ENCODE assay signal across 9 cellular contexts in genomic region chr14:69613312-69614073, GRCh38. TPM values are rescaled to one million over a fixed set of nuclear protein-coding genes. Genes with fewer than 3 reads are reported as not detected.
A peak's percentile ranks its signal among the peaks of the same experiment; 100 is the strongest.
DNase-seq lines count a peak whose midpoint lies in the region; ATAC-seq and TF ChIP-seq lines count a peak whose summit lies in the region.
"Had no signal": no experiment of that assay in that cellular context is flagged by ENCODE, and none has a peak within 500 bp of the region (broad histone marks: within the 10 kb centered on the region; RNA-seq: fewer than 3 reads in every experiment).

No MANE protein-coding gene starts in this region.

- H2BK15ac ChIP-seq in neuronal stem cell (ENCODE audit: low read length), result no peak overlapping the region

- no peak overlapping the region for H4K91ac ChIP-seq in neuronal stem cell (ENCODE audit: low read depth, low read length, poor library complexity)

- CTCF ChIA-PET in RWPE1 (lab: Yijun Ruan, JAX), result no interaction called here

- in situ Hi-C loops in gastrocnemius medialis (cut with MboI; ENCODE audit: low sequenced_read_pairs in 4 of 4), result no loop called here

- peaks cover 67 to 76% (median 69%) of the 10 kb centered on the region in 4 donors for H3K4me1 ChIP-seq in esophagus muscularis mucosa
- H3K4me1 ChIP-seq in gastrocnemius medialis, result peaks cover 68 to 69% of the 10 kb centered on the region in 2 donors
- H3K4me1 ChIP-seq in neuronal stem cell (ENCODE audit: control insufficient read depth in 2 of 2, insufficient read depth in 1 of 2, low read depth in 1 of 2, low read length in 2 of 2), result peaks cover 17 to 23% of the 10 kb centered on the region in 2 donors

- WGBS in esophagus muscularis mucosa, result 72% methylated on average over 4 of the region's 4 CpGs
- WGBS in neuronal stem cell (ENCODE audit: extremely low coverage in 2 of 2, insufficient read length in 2 of 2, insufficient replicate concordance in 1 of 2), 2 donors, result no CpG with 5 or more reads among the region's 4 CpGs

- H2BK12ac ChIP-seq in neuronal stem cell (ENCODE audit: low read length), result no peak overlapping the region

- TF ChIP-seq POLR2A in esophagus muscularis mucosa (IDR thresholded peaks at IDR 0.05; ENCODE audit: low read depth), result no peak
- no peak for TF ChIP-seq POLR2A in gastrocnemius medialis (IDR thresholded peaks at IDR 0.05)

- no peak for TF ChIP-seq EP300 in esophagus muscularis mucosa (IDR thresholded peaks at IDR 0.05)

- no peak overlapping the region for H4K8ac ChIP-seq in neuronal stem cell (ENCODE audit: low read depth, low read length)

- H3K36me3 ChIP-seq in esophagus muscularis mucosa, result no peaks in the 10 kb centered on the region
- H3K36me3 ChIP-seq in gastrocnemius medialis, result no peaks in the 10 kb centered on the region
- peaks cover 0 to 10% of the 10 kb centered on the region in 2 donors for H3K36me3 ChIP-seq in neuronal stem cell (replicated peaks in 1 of 2; ENCODE audit: control insufficient read depth in 2 of 2, insufficient read depth in 2 of 2, low read length in 2 of 2)

- ATAC-seq in gastrocnemius medialis, result no peak
- ATAC-seq in GM21390 (IDR thresholded peaks at IDR 0.05; ENCODE audit: unreplicated experiment), result no peak
- ATAC-seq in GM21360 (IDR thresholded peaks at IDR 0.05; ENCODE audit: unreplicated experiment), result no peak
- ATAC-seq in GM21717 (IDR thresholded peaks at IDR 0.05; ENCODE audit: unreplicated experiment), result no peak

- no peak overlapping the region for H3K4me2 ChIP-seq in neuronal stem cell (ENCODE audit: insufficient read depth, low read length, poor library complexity, severe bottlenecking)

- TF ChIP-seq CTCF in GM12864 (IDR thresholded peaks at IDR 0.05; ENCODE audit: low read depth, low read length, missing control alignments) (no peak), RWPE1 (conservative IDR thresholded peaks at IDR 0.05; ENCODE audit: low read depth) (no peak), esophagus muscularis mucosa (IDR thresholded peaks at IDR 0.05) (no peak), gastrocnemius medialis (IDR thresholded peaks at IDR 0.05 in 4 of 5, conservative IDR thresholded peaks at IDR 0.05 in 1 of 5) (no peak)

- DNase-seq in GM12864 (ENCODE audit: low read depth), result no peak
- DNase-seq in RWPE1 (ENCODE audit: low spot score), result no peak
- no peak for DNase-seq in esophagus muscularis mucosa (ENCODE audit: extremely low spot score)
- no peak for DNase-seq in gastrocnemius medialis
- no peak for DNase-seq in neuronal stem cell (ENCODE audit: low spot score)
- DNase-seq: NCI-H1092 had no signal

- peak overlapping the region; percentile 50 for H3K27ac ChIP-seq in RWPE1
- peak overlapping the region; percentile 97 to 100 (median 100) for H3K27ac ChIP-seq in esophagus muscularis mucosa (replicated peaks in 1 of 4)
- H3K27ac ChIP-seq in gastrocnemius medialis, result peak overlapping the region; percentile 91 to 99 (median 96)
- no peak overlapping the region for H3K27ac ChIP-seq in neuronal stem cell (replicated peaks; ENCODE audit: low read length)

- no peak overlapping the region for H2BK120ac ChIP-seq in neuronal stem cell (ENCODE audit: low read depth, low read length)

- intact Hi-C loops in esophagus muscularis mucosa (cut with DNase I) (loop anchor here (5.0 kb wide), 2 partner anchors 34 to 154 kb away; partner anchors contain the start of gene SRSF5), gastrocnemius medialis (cut with DNase I; ENCODE audit: low total_unique reads) (loop anchor here (5.0 kb wide), 1 partner anchor 461 kb away; the partner anchor contains the start of gene DCAF5)

- H3K18ac ChIP-seq in neuronal stem cell (ENCODE audit: low read length), result no peak overlapping the region

- POLR2A ChIA-PET in RWPE1 (lab: Yijun Ruan, JAX; ENCODE audit: low non-redundant PET), result no interaction called here

- H3K4ac ChIP-seq in neuronal stem cell (ENCODE audit: low read length), result no peak overlapping the region

- no peak overlapping the region for H2BK5ac ChIP-seq in neuronal stem cell (ENCODE audit: low read length)

- H3K27me3 ChIP-seq in esophagus muscularis mucosa (no peaks in the 10 kb centered on the region), gastrocnemius medialis (no peaks in the 10 kb centered on the region), neuronal stem cell (ENCODE audit: control insufficient read depth in 3 of 3, insufficient read depth in 3 of 3, low read depth in 1 of 3, low read length in 3 of 3) (no peaks in the 10 kb centered on the region)

- H3K23ac ChIP-seq in neuronal stem cell (ENCODE audit: low read depth, low read length, poor library complexity), result no peak overlapping the region

- no peak overlapping the region for H2AK5ac ChIP-seq in neuronal stem cell (ENCODE audit: low read depth, low read length)

- no peaks in the 10 kb centered on the region for H3K79me1 ChIP-seq in neuronal stem cell (ENCODE audit: low read depth, low read length)

- no peak overlapping the region for H2AFZ ChIP-seq in neuronal stem cell (ENCODE audit: low read length)

- H3K4me3 ChIP-seq in GM12864 (ENCODE audit: low read depth, low read length), result peak overlapping the region; percentile 64
- peak overlapping the region; percentile 83 to 91 (median 91) for H3K4me3 ChIP-seq in esophagus muscularis mucosa
- peak overlapping the region; percentile 51 to 89 (median 70) for H3K4me3 ChIP-seq in gastrocnemius medialis
- peak overlapping the region in 1 of 2 donors; percentile 82 for H3K4me3 ChIP-seq in neuronal stem cell (ENCODE audit: low read length in 2 of 2)

- H3K9me3 ChIP-seq in esophagus muscularis mucosa, result no peaks in the 10 kb centered on the region
- no peaks in the 10 kb centered on the region for H3K9me3 ChIP-seq in gastrocnemius medialis
- no peaks in the 10 kb centered on the region for H3K9me3 ChIP-seq in neuronal stem cell (replicated peaks in 1 of 2; ENCODE audit: control insufficient read depth in 2 of 2, insufficient read depth in 1 of 2, low read depth in 1 of 2, low read length in 2 of 2)

- H3K14ac ChIP-seq in neuronal stem cell (ENCODE audit: low read length), result no peak overlapping the region

- no peak overlapping the region for H3K9ac ChIP-seq in neuronal stem cell (ENCODE audit: low read depth, low read length, poor library complexity)

RNA-seq across cellular contexts. Expression of gene SUSD6, which starts 2.1 kb away (rescaled TPM):
- 10 to 100 TPM; 21.2 to 89.5 (median 43.5) TPM for total RNA-seq in esophagus muscularis mucosa
- total RNA-seq in gastrocnemius medialis, result 10 to 100 TPM; 11.9 to 26.3 (median 16.2) TPM
- 5.6 TPM for polyA plus RNA-seq in neuronal stem cell (2013, experiment 1 of 2)
- 5.6 TPM for polyA plus RNA-seq in neuronal stem cell (2013, experiment 2 of 2)

RNA-seq across cellular contexts. Expression of gene CCDC177, which starts 38.8 kb away (rescaled TPM):
- total RNA-seq in esophagus muscularis mucosa (not detected), gastrocnemius medialis (not detected)
- 7.6 TPM for polyA plus RNA-seq in neuronal stem cell (2013, experiment 1 of 2)
- polyA plus RNA-seq in neuronal stem cell (2013, experiment 2 of 2), result 7.7 TPM
